In the genomic region with DNA sequence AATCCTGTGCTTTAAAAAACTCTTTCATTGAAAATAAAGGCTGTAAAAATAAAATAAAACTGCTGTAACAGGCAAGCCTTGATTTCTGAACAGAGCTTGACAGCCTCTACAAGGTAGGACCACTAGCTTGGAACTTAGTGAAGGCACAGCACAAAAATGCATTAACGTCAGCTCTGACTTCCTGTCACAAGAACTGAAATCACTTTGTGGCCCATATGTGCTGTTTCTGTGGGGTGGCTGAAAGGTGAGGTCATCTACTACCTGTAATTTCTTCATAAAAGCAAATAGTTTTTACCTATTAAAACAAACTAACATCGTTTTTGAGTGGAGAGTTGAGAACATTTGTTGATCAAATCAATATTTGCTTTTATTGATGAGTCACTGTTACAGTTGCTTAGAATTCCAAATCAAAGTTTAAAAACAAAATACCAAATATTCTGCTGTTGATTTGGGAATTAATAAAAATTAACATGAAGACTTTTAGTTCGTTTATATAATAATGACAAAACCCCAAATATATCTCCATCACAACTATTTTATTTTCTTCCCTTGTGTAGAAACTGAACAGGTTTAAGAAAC, we compare ENCODE assay signal across 21 cellular contexts.
DNase-seq lines count a peak whose midpoint lies in the region; ATAC-seq, FAIRE-seq and TF ChIP-seq lines count a peak whose summit lies in the region.
"Had no signal": no experiment of that assay in that cellular context is flagged by ENCODE, and none has a peak within 500 bp of the region (broad histone marks: within the 10 kb centered on the region; RNA-seq: fewer than 3 reads in every experiment).

No MANE protein-coding gene starts in this region.

- H3K27ac ChIP-seq in A549 (no peak overlapping the region), IMR-90 (ENCODE audit: insufficient read depth, low read length) (no peak overlapping the region; the same call in 1 of the 2 replicates), esophagus muscularis mucosa (replicated peaks in 1 of 4) (peak overlapping the region; percentile 68 to 79 (median 73)), sigmoid colon (peak overlapping the region; percentile 50 to 76 (median 64))

- dilution Hi-C loops in IMR-90 (cut with HindIII; ENCODE audit: low sequenced_read_pairs, unreplicated experiment): no loop called here

- peak overlapping the region; percentile 80; the same call in 2 of the 3 replicates for H2BK15ac ChIP-seq in IMR-90 (ENCODE audit: low read depth, low read length)

- no peak for DNase-seq in A549 (ENCODE audit: low read depth in 1 of 2, low spot score in 1 of 2)
- DNase-seq in IMR-90: no peak
- DNase-seq in esophagus muscularis mucosa (ENCODE audit: extremely low spot score): no peak
- no peak for DNase-seq in sigmoid colon
- no peak for DNase-seq in NCI-H187 (lab: John Stamatoyannopoulos, UW)
- no peak for DNase-seq in SHP77 (lab: John Stamatoyannopoulos, UW)
- no peak for DNase-seq in ureter (ENCODE audit: low spot score)
- DNase-seq: activated naive CD4-positive, alpha-beta T cell treated with anti-CD3 and anti-CD28 coated beads, Interleukin-2, amount 10 ng/mL, durations not matched to agents 7 days and 5 days; activated T-cell treated with anti-CD3 and anti-CD28 coated beads, Interleukin-2, amount 50 U/mL, for 24 hours; CD4-positive, alpha-beta memory T cell; cortex of kidney; GOT3; left ventricle myocardium superior; NCI-H1417 treated with DMSO at 0.1 percent for 48 hours; NCI-H226; occipital lobe; stimulated activated CD4-positive, alpha-beta T cell treated with anti-CD3 and anti-CD28 coated beads, Interleukin-4, amount 100 ng/mL, for 4 hours; testis had no signal

- H3K4me2 ChIP-seq in A549 (no peak overlapping the region; the same call in 2 of the 3 replicates), IMR-90 (ENCODE audit: low read depth, low read length) (no peak overlapping the region)

- H3K56ac ChIP-seq in IMR-90 (ENCODE audit: extremely low read depth, insufficient read depth, low read length): no peak overlapping the region

- no peak overlapping the region for H3K23ac ChIP-seq in IMR-90 (ENCODE audit: low read depth, low read length)

- H3K27me3 ChIP-seq in IMR-90 (ENCODE audit: control insufficient read depth, insufficient read depth, low read length) (no peaks in the 10 kb centered on the region), esophagus muscularis mucosa (no peaks in the 10 kb centered on the region), sigmoid colon (no peaks in the 10 kb centered on the region)
- H3K27me3 ChIP-seq: testis had no signal

- peak overlapping the region; percentile 86; the same call in 1 of the 2 replicates for H2BK120ac ChIP-seq in IMR-90 (ENCODE audit: low read depth, low read length)

- in situ Hi-C loops in IMR-90 (cut with MboI; ENCODE audit: low sequenced_read_pairs): loop anchor here (25.0 kb wide), 1 partner anchor 1972 kb away; no protein-coding TSS in a partner anchor

- TF ChIP-seq CTCF in A549 (IDR thresholded peaks at IDR 0.05) (no peak), IMR-90 (conservative IDR thresholded peaks at IDR 0.05; ENCODE audit: low read depth, low read length) (no peak), esophagus muscularis mucosa (IDR thresholded peaks at IDR 0.05) (no peak), sigmoid colon (IDR thresholded peaks at IDR 0.05) (no peak)

- TF ChIP-seq POLR2A in A549 (IDR thresholded peaks at IDR 0.05; ENCODE audit: low read length) (no peak), IMR-90 (IDR thresholded peaks at IDR 0.05; ENCODE audit: low read depth, low read length) (no peak), esophagus muscularis mucosa (IDR thresholded peaks at IDR 0.05; ENCODE audit: low read depth) (no peak), sigmoid colon (IDR thresholded peaks at IDR 0.05) (no peak)

- H2BK20ac ChIP-seq in IMR-90 (ENCODE audit: low read depth, low read length): peak overlapping the region; percentile 87

- no peaks in the 10 kb centered on the region for H3K36me3 ChIP-seq in IMR-90 (ENCODE audit: control insufficient read depth, insufficient read depth, low read length)
- H3K36me3 ChIP-seq in esophagus muscularis mucosa: no peaks in the 10 kb centered on the region
- no peaks in the 10 kb centered on the region for H3K36me3 ChIP-seq in sigmoid colon

- CTCF ChIA-PET in A549 (lab: Yijun Ruan, JAX) (interaction anchor here (1.0 kb wide), 1 partner anchor 1061 kb away, joined by 4 read pairs; no protein-coding TSS in a partner anchor), IMR-90 (lab: Yijun Ruan, JAX) (interaction anchor here (1.0 kb wide), 1 partner anchor 241 kb away, joined by 4 read pairs; no protein-coding TSS in a partner anchor)

- ATAC-seq in A549 (no peak), IMR-90 (ENCODE audit: low read depth) (no peak), GM19351 (IDR thresholded peaks at IDR 0.05; ENCODE audit: unreplicated experiment) (no peak)

- H3K9ac ChIP-seq in IMR-90 (ENCODE audit: low read depth, low read length): no peak overlapping the region

- intact Hi-C loops in IMR-90 (cut with micrococcal nuclease) (loop anchor here (10.0 kb wide), 1 partner anchor 399 kb away; no protein-coding TSS in a partner anchor), esophagus muscularis mucosa (cut with DNase I) (loop anchor here (10.0 kb wide), 2 partner anchors 169 to 1089 kb away; no protein-coding TSS in a partner anchor), sigmoid colon (cut with DNase I) (loop anchor here (5.0 kb wide), 1 partner anchor 1062 kb away; no protein-coding TSS in a partner anchor)

- H2AK5ac ChIP-seq in IMR-90 (ENCODE audit: low read depth, low read length): peak overlapping the region; percentile 20; the same call in 1 of the 2 replicates

- no peak overlapping the region for H2AK9ac ChIP-seq in IMR-90 (replicated peaks; ENCODE audit: low read depth, low read length, poor library complexity)

- no peaks in the 10 kb centered on the region; a peak in 1 of 4 replicates for H3K79me1 ChIP-seq in IMR-90 (ENCODE audit: low read depth in 1 of 2, low read length in 2 of 2)

- H3K4me1 ChIP-seq in A549 (peaks cover 2% of the 10 kb centered on the region; the same call in 1 of the 3 replicates), IMR-90 (ENCODE audit: control insufficient read depth, insufficient read depth, low read length) (peaks cover 16% of the 10 kb centered on the region), esophagus muscularis mucosa (peaks cover 3 to 56% (median 46%) of the 10 kb centered on the region in 4 donors), sigmoid colon (peaks cover 0 to 31% (median 19%) of the 10 kb centered on the region in 4 donors)

- POLR2A ChIA-PET in A549 (lab: Yijun Ruan, JAX): no interaction called here
- POLR2A ChIA-PET in IMR-90 (lab: Charles Lee; ENCODE audit: unreplicated experiment): no interaction called here

- TF ChIP-seq EP300 in A549 (IDR thresholded peaks at IDR 0.05) (no peak), esophagus muscularis mucosa (IDR thresholded peaks at IDR 0.05) (no peak), sigmoid colon (IDR thresholded peaks at IDR 0.05) (no peak)

- H2BK5ac ChIP-seq in IMR-90 (ENCODE audit: low read depth, low read length, poor library complexity, severe bottlenecking): no peak overlapping the region

- no peaks in the 10 kb centered on the region for H4K20me1 ChIP-seq in IMR-90 (ENCODE audit: insufficient read depth, low read length)

- peak overlapping the region in 1 of 2 experiments; percentile 26; a peak in 1 of 4 replicates for H4K8ac ChIP-seq in IMR-90 (ENCODE audit: low read depth in 2 of 2, low read length in 2 of 2)

- no peaks in the 10 kb centered on the region for H3K9me3 ChIP-seq in A549
- no peaks in the 10 kb centered on the region for H3K9me3 ChIP-seq in IMR-90 (ENCODE audit: control insufficient read depth, insufficient read depth, low read length)
- no peaks in the 10 kb centered on the region for H3K9me3 ChIP-seq in esophagus muscularis mucosa
- no peaks in the 10 kb centered on the region for H3K9me3 ChIP-seq in sigmoid colon
- H3K9me3 ChIP-seq: testis had no signal

- H4K5ac ChIP-seq in IMR-90 (ENCODE audit: low read depth, low read length): no peak overlapping the region; the same call in 1 of the 2 replicates

- BruUV-seq in IMR-90 (replicated peaks; lab: Mats Ljungman, UMichigan): no TSS peak

- peak overlapping the region; percentile 37; the same call in 1 of the 2 replicates for H3K4ac ChIP-seq in IMR-90 (ENCODE audit: low read depth, low read length)

- 19% methylated on average over 3 of the region's 3 CpGs for WGBS in A549 (ENCODE audit: missing lambda C conversion rate)
- WGBS in IMR-90 (ENCODE audit: extremely low coverage in 2 of 2, insufficient read length in 1 of 2), 2 experiments: no CpG with 5 or more reads among the region's 3 CpGs
- WGBS in esophagus muscularis mucosa: 71% methylated on average over 3 of the region's 3 CpGs
- WGBS in sigmoid colon, 2 donors: 16 to 46% methylated on average over 3 of the region's 3 CpGs

- peaks cover 5% of the 10 kb centered on the region for H3K9me1 ChIP-seq in IMR-90 (ENCODE audit: insufficient read depth, low read length)

- peak overlapping the region; percentile 64 for H3K18ac ChIP-seq in IMR-90 (ENCODE audit: low read depth, low read length)

- H3K4me3 ChIP-seq in A549 (no peak overlapping the region), IMR-90 (ENCODE audit: insufficient read depth, low read depth, low read length) (no peak overlapping the region), esophagus muscularis mucosa (no peak overlapping the region), sigmoid colon (no peak overlapping the region)
- H3K4me3 ChIP-seq: skin epidermis, testis had no signal

- H3K14ac ChIP-seq in IMR-90 (replicated peaks; ENCODE audit: low read depth, low read length): peak overlapping the region; percentile 49; the same call in 1 of the 2 replicates

- no peak overlapping the region for H2AFZ ChIP-seq in IMR-90 (replicated peaks; ENCODE audit: low read length, poor library complexity)

- no peak for FAIRE-seq in A549 (lab: Jason Lieb, UNC)
- FAIRE-seq: frontal cortex had no signal

- no peak overlapping the region for H4K91ac ChIP-seq in IMR-90 (ENCODE audit: insufficient read depth, low read depth, low read length)

- TF ChIP-seq RAD21 in A549 (conservative IDR thresholded peaks at IDR 0.05 in 1 of 2, IDR thresholded peaks at IDR 0.05 in 1 of 2): no peak
- no peak for TF ChIP-seq RAD21 in IMR-90 (IDR thresholded peaks at IDR 0.05; ENCODE audit: low read length)

TF ChIP-seq in A549, 52 proteins besides CTCF, POLR2A, EP300 and RAD21 (continues in another document):
- TF ChIP-seq MAFK (IDR thresholded peaks at IDR 0.05; ENCODE audit: partially characterized antibody) (peak; percentile 60), FOSL2 (IDR thresholded peaks at IDR 0.05) (no peak), FOSL2 (CRISPR knock-in tag; IDR thresholded peaks at IDR 0.05) (peak; percentile 52), FOXS1 (CRISPR knock-in tag; IDR thresholded peaks at IDR 0.05) (no peak), NPAS2 (CRISPR knock-in tag; IDR thresholded peaks at IDR 0.05; ENCODE audit: borderline replicate concordance) (no peak)

TF ChIP-seq in IMR-90, 13 proteins besides CTCF, POLR2A, EP300 and RAD21 (continues in another document):
- TF ChIP-seq NFE2L2 (IDR thresholded peaks at IDR 0.05; ENCODE audit: low read depth, low read length): peak; percentile 55; the same call in 1 of the 2 replicates

Comparison
In these comparisons a context has a peak if more than half of its experiments do, and no peak if none do; other contexts are left out.
1. H3K27ac ChIP-seq: peak in esophagus muscularis mucosa (4 of 4) and sigmoid colon (4 of 4); none in A549 (0 of 2) and IMR-90 (single experiment).